ENCODE assay signal across 22 cellular contexts in genomic region chr13:99208185-99208584, GRCh38. TPM values are rescaled to one million over a fixed set of nuclear protein-coding genes. Genes with fewer than 3 reads are reported as not detected.
DNase-seq lines count a peak whose midpoint lies in the region; ATAC-seq and TF ChIP-seq lines count a peak whose summit lies in the region.
"Had no signal": no experiment of that assay in that cellular context is flagged by ENCODE, and none has a peak within 500 bp of the region (broad histone marks: within the 10 kb centered on the region; RNA-seq: fewer than 3 reads in every experiment).

No MANE protein-coding gene starts in this region.

- no peak overlapping the region for H3K4me3 Mint-ChIP-seq in CD8-positive, alpha-beta T cell

- H3K9me2 ChIP-seq in Karpas-422 (replicated peaks; ENCODE audit: insufficient read depth, low read length): no peaks in the 10 kb centered on the region

- H3K27ac Mint-ChIP-seq in CD8-positive, alpha-beta T cell: peak overlapping the region; percentile 82

- peaks cover 92% of the 10 kb centered on the region for H3K4me1 Mint-ChIP-seq in CD8-positive, alpha-beta T cell (ENCODE audit: low read depth)

- no peak for ATAC-seq in CD8-positive, alpha-beta T cell
- ATAC-seq in HG02763 (IDR thresholded peaks at IDR 0.05; ENCODE audit: unreplicated experiment) (no peak), HG02885 (IDR thresholded peaks at IDR 0.05; ENCODE audit: poor library complexity, unreplicated experiment) (no peak)
- ATAC-seq: GM12878, HCT116, Panc1 had no signal

- H2AFZ ChIP-seq in Karpas-422 (ENCODE audit: low read length): no peak overlapping the region
- H2AFZ ChIP-seq in osteoblast (ENCODE audit: low read length): no peak overlapping the region
- H2AFZ ChIP-seq: GM23248 had no signal

- peaks cover 65% of the 10 kb centered on the region for H3K36me3 Mint-ChIP-seq in CD8-positive, alpha-beta T cell

- intact Hi-C loops in CD8-positive, alpha-beta T cell (cut with DNase I, micrococcal nuclease): no loop called here
- intact Hi-C loops in colonic mucosa (cut with DNase I): loop anchor here (10.0 kb wide), 1 partner anchor 123 kb away; no protein-coding TSS in a partner anchor

- no peaks in the 10 kb centered on the region for H3K27me3 ChIP-seq in CD8-positive, alpha-beta T cell (ENCODE audit: insufficient read depth, low read length)
- no peaks in the 10 kb centered on the region for H3K27me3 ChIP-seq in Karpas-422 (ENCODE audit: low read length)
- no peaks in the 10 kb centered on the region for H3K27me3 ChIP-seq in colonic mucosa
- H3K27me3 ChIP-seq in osteoblast (ENCODE audit: insufficient read depth, low read length): no peaks in the 10 kb centered on the region
- H3K27me3 ChIP-seq: SJCRH30 had no signal

- TF ChIP-seq CTCF in CD8-positive, alpha-beta T cell (IDR thresholded peaks at IDR 0.05): no peak
- TF ChIP-seq CTCF in colonic mucosa (IDR thresholded peaks at IDR 0.05): no peak
- TF ChIP-seq CTCF in osteoblast (IDR thresholded peaks at IDR 0.05; ENCODE audit: extremely low read depth, low read depth, low read length): no peak

- peaks cover 4% of the 10 kb centered on the region for H3K36me3 ChIP-seq in CD8-positive, alpha-beta T cell (ENCODE audit: insufficient read depth, low read length)
- H3K36me3 ChIP-seq in Karpas-422 (ENCODE audit: insufficient read depth, low read length) (peaks cover 15% of the 10 kb centered on the region), colonic mucosa (no peaks in the 10 kb centered on the region), osteoblast (ENCODE audit: insufficient read depth, low read length) (no peaks in the 10 kb centered on the region)
- H3K36me3 ChIP-seq: SJCRH30 had no signal

- DNase-seq in CD8-positive, alpha-beta T cell: no peak
- DNase-seq in Karpas-422: no peak
- DNase-seq in colonic mucosa: peak; percentile 8
- peak; percentile 22 for DNase-seq in osteoblast (ENCODE audit: insufficient read length, low spot score, missing footprints)
- no peak for DNase-seq in NCI-H2081 (lab: John Stamatoyannopoulos, UW)
- DNase-seq: C1 segment of cervical spinal cord, COR-L47, DMS 273 treated with DMSO at 0.1 percent for 48 hours, GDM1, GM23248, NCI-H1417 treated with DMSO at 0.1 percent for 48 hours, NCI-H187 treated with DMSO at 0.1 percent for 48 hours, NCI-H226, NCI-H524, SJCRH30 had no signal

- POLR2A ChIA-PET in CD8-positive, alpha-beta T cell (lab: Charles Lee): interaction anchor here (0.6 to 6.0 kb wide), 2 partner anchors 10 to 101 kb away, joined by 4 to 35 read pairs; no protein-coding TSS in a partner anchor

- peaks cover 83% of the 10 kb centered on the region for H3K4me1 ChIP-seq in CD8-positive, alpha-beta T cell (ENCODE audit: insufficient read depth, low read length)
- peaks cover 78% of the 10 kb centered on the region for H3K4me1 ChIP-seq in Karpas-422 (ENCODE audit: low read length)
- H3K4me1 ChIP-seq in colonic mucosa: no peaks in the 10 kb centered on the region
- H3K4me1 ChIP-seq in osteoblast (ENCODE audit: insufficient read depth, low read length): no peaks in the 10 kb centered on the region
- H3K4me1 ChIP-seq: SJCRH30 had no signal

- CTCF ChIA-PET in CD8-positive, alpha-beta T cell (lab: Charles Lee): interaction anchor here (0.7 to 16.1 kb wide), 5 partner anchors 10 to 58 kb away, joined by 3 to 254 read pairs (median 4); no protein-coding TSS in a partner anchor

- H3K9ac ChIP-seq in Karpas-422 (ENCODE audit: low read length) (0 out of 2 replicates have a peak overlapping the region, but pooled peaks have one; percentile 10), colonic mucosa (ENCODE audit: low read depth in 2 of 2, low read length in 2 of 2) (no peak overlapping the region)
- H3K9ac ChIP-seq: GM23248, KMS-11 had no signal

- H3K27ac ChIP-seq in CD8-positive, alpha-beta T cell (ENCODE audit: low read depth, low read length): no peak overlapping the region
- H3K27ac ChIP-seq in Karpas-422 (ENCODE audit: low read length) (peak overlapping the region; percentile 71), colonic mucosa (no peak overlapping the region), osteoblast (ENCODE audit: low read depth, low read length) (no peak overlapping the region)
- H3K27ac ChIP-seq: GM23248, KMS-11, SJCRH30 had no signal

- H3K4me3 ChIP-seq in CD8-positive, alpha-beta T cell (ENCODE audit: low read depth, low read length): no peak overlapping the region
- no peak overlapping the region for H3K4me3 ChIP-seq in Karpas-422 (ENCODE audit: low read length)
- H3K4me3 ChIP-seq in colonic mucosa: no peak overlapping the region
- H3K4me3 ChIP-seq in osteoblast (ENCODE audit: insufficient read depth, low read length): no peak overlapping the region
- H3K4me3 ChIP-seq: GM12878, GM23248, SJCRH30 had no signal

- H3K9me3 Mint-ChIP-seq in CD8-positive, alpha-beta T cell: no peaks in the 10 kb centered on the region

- H3K79me2 ChIP-seq in Karpas-422 (ENCODE audit: low read length): peaks cover 95% of the 10 kb centered on the region
- H3K79me2 ChIP-seq in osteoblast (ENCODE audit: insufficient read depth, low read length): peaks cover 92% of the 10 kb centered on the region

- no peaks in the 10 kb centered on the region for H3K9me3 ChIP-seq in CD8-positive, alpha-beta T cell (ENCODE audit: low read length)
- H3K9me3 ChIP-seq in Karpas-422 (ENCODE audit: low read length) (no peaks in the 10 kb centered on the region), colonic mucosa (no peaks in the 10 kb centered on the region), osteoblast (ENCODE audit: low read depth, low read length) (no peaks in the 10 kb centered on the region)
- H3K9me3 ChIP-seq: SJCRH30 had no signal

- H3K27me3 Mint-ChIP-seq in CD8-positive, alpha-beta T cell (ENCODE audit: low read depth): no peaks in the 10 kb centered on the region

- H3K4me2 ChIP-seq in Karpas-422 (ENCODE audit: low read depth, low read length, poor library complexity, severe bottlenecking): peak overlapping the region; percentile 91
- H3K4me2 ChIP-seq in osteoblast (ENCODE audit: insufficient read depth, low read length): no peak overlapping the region
- H3K4me2 ChIP-seq: KMS-11 had no signal

- H4K20me1 ChIP-seq in Karpas-422 (ENCODE audit: insufficient read depth, low read depth, low read length): peaks cover 22% of the 10 kb centered on the region; the same call in 1 of the 2 replicates
- peaks cover 70% of the 10 kb centered on the region for H4K20me1 ChIP-seq in osteoblast (ENCODE audit: insufficient read depth, low read length)

RNA-seq across cellular contexts. Expression of gene UBAC2, which starts 7.5 kb away (rescaled TPM):
- 10 to 100 TPM; 62.0 to 63.0 TPM for total RNA-seq in CD8-positive, alpha-beta T cell
- 50.6 and 58.3 TPM in 2 replicates for total RNA-seq in Karpas-422 (2014; rRNA removed; shearing (Covaris generic); ENCODE audit: low replicate concordance)
- 10 to 100 TPM; 67.6 to 88.4 TPM for total RNA-seq in colonic mucosa
- 36.9 and 43.3 TPM in 2 replicates for total RNA-seq in osteoblast

RNA-seq across cellular contexts. Expression of gene GPR18, which starts 50.0 kb away (rescaled TPM):
- 10 to 100 TPM; 31.9 to 36.2 TPM for total RNA-seq in CD8-positive, alpha-beta T cell
- total RNA-seq in Karpas-422 (2014; rRNA removed; shearing (Covaris generic); ENCODE audit: low replicate concordance): 45.4 and 126 TPM in 2 replicates
- under 1 TPM in 1 of 2 donors, not detected in 1; 0.35 TPM for total RNA-seq in colonic mucosa
- total RNA-seq in osteoblast: under 0.01 TPM in 1 of 2 replicates, not detected in the other
- total RNA-seq: GM23248, MCF 10A, SJCRH30 had no signal

Comparison
In these comparisons a context has a peak if more than half of its experiments do, and no peak if none do; other contexts are left out.
1. DNase-seq: peak in colonic mucosa (single experiment) and osteoblast (single experiment); none in CD8-positive, alpha-beta T cell (0 of 7), Karpas-422 (single experiment) and NCI-H2081 (0 of 2).
2. RNA of gene GPR18, which starts 50.0 kb away (total RNA-seq): 45.4 to 126 TPM in Karpas-422 and 31.9 to 36.2 TPM in CD8-positive, alpha-beta T cell; 0.35 TPM in colonic mucosa and under 0.01 TPM in osteoblast; every median in the first group is over 10 times any median in the second.